Comparison of ENCODE assay signal across 1 cellular context in the genomic region with DNA sequence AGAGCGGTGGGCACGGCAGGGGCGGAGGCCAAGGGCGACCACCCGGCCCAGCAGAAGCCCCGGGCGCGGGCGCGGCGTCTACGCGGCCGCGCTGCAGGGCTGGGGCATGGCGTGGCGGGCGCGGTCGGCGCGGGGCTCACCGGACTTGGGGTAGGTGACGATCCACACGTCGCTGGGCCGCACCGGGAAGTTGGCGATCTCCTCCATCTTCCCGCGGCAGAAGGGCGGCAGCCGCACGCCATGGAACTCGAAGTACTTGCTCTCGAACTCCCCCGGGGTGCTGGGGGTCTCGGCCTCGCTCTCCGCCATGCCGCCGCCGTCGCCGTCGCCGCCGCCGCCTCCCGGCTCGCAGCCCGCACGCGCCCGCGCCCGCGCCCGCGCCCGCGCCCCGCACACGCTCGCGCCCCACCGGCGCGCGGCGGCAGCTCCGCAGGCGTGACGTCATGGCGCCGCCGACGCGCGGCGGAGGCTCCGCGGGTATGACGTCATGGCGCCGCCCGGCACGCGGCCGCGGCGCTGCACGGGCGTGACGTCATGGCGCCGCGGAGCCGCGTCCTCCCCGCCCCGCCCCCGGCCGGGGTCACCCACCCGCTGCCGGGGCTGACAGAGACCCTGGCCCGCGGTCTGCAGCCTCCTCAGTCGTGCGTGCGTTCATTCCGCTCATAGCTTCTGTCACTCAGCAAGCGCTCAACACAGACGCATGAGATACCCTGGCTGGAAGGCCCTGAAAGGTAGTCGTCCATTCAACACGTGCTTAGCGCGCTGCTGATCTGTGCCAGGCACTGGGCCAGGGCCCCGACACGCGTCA.
TF ChIP-seq lines count a peak whose summit lies in the region.

A gene with protein sequence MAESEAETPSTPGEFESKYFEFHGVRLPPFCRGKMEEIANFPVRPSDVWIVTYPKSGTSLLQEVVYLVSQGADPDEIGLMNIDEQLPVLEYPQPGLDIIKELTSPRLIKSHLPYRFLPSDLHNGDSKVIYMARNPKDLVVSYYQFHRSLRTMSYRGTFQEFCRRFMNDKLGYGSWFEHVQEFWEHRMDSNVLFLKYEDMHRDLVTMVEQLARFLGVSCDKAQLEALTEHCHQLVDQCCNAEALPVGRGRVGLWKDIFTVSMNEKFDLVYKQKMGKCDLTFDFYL (minus strand): TSS at position 440 of the 808 bp plus-strand sequence. CDS start 131 bp downstream, at position 309.

TF ChIP-seq in HepG2, 621 proteins besides CTCF, POLR2A, EP300 and RAD21:
- TF ChIP-seq, protein P1, sequence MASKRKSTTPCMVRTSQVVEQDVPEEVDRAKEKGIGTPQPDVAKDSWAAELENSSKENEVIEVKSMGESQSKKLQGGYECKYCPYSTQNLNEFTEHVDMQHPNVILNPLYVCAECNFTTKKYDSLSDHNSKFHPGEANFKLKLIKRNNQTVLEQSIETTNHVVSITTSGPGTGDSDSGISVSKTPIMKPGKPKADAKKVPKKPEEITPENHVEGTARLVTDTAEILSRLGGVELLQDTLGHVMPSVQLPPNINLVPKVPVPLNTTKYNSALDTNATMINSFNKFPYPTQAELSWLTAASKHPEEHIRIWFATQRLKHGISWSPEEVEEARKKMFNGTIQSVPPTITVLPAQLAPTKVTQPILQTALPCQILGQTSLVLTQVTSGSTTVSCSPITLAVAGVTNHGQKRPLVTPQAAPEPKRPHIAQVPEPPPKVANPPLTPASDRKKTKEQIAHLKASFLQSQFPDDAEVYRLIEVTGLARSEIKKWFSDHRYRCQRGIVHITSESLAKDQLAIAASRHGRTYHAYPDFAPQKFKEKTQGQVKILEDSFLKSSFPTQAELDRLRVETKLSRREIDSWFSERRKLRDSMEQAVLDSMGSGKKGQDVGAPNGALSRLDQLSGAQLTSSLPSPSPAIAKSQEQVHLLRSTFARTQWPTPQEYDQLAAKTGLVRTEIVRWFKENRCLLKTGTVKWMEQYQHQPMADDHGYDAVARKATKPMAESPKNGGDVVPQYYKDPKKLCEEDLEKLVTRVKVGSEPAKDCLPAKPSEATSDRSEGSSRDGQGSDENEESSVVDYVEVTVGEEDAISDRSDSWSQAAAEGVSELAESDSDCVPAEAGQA (IDR thresholded peaks at IDR 0.05; ENCODE audit: low read depth) = peak; percentile 20; the same call in 1 of the 2 replicates
- TF ChIP-seq, protein P1 (CRISPR knock-in tag; IDR thresholded peaks at IDR 0.05; ENCODE audit: borderline replicate concordance) = no peak
- TF ChIP-seq YEATS2 (CRISPR knock-in tag; IDR thresholded peaks at IDR 0.05; ENCODE audit: borderline replicate concordance) (no peak), ZFP36L1 (CRISPR knock-in tag; IDR thresholded peaks at IDR 0.05) (no peak), CREB1 (IDR thresholded peaks at IDR 0.05) (peak; percentile 95), CREB1 (CRISPR knock-in tag; IDR thresholded peaks at IDR 0.05) (no peak), STAG1 (CRISPR knock-in tag; IDR thresholded peaks at IDR 0.05) (no peak), ZNF878 (CRISPR knock-in tag; IDR thresholded peaks at IDR 0.05) (no peak), PAWR (CRISPR knock-in tag; IDR thresholded peaks at IDR 0.05; ENCODE audit: borderline replicate concordance) (no peak), RAD51 (IDR thresholded peaks at IDR 0.05; ENCODE audit: borderline replicate concordance) (no peak), HES4 (CRISPR knock-in tag; IDR thresholded peaks at IDR 0.05; ENCODE audit: borderline replicate concordance) (no peak), CHCHD3 (CRISPR knock-in tag; IDR thresholded peaks at IDR 0.05) (no peak), ARNT (IDR thresholded peaks at IDR 0.05) (no peak), KLF16 (CRISPR knock-in tag; IDR thresholded peaks at IDR 0.05) (no peak), ZNF550 (CRISPR knock-in tag; IDR thresholded peaks at IDR 0.05; ENCODE audit: borderline replicate concordance) (no peak), NONO (IDR thresholded peaks at IDR 0.05) (no peak), NONO (CRISPR knock-in tag; conservative IDR thresholded peaks at IDR 0.05) (no peak), HOXA3 (CRISPR knock-in tag; IDR thresholded peaks at IDR 0.05) (peak; percentile 59; the same call in 1 of the 2 replicates)
- TF ChIP-seq, protein P2, sequence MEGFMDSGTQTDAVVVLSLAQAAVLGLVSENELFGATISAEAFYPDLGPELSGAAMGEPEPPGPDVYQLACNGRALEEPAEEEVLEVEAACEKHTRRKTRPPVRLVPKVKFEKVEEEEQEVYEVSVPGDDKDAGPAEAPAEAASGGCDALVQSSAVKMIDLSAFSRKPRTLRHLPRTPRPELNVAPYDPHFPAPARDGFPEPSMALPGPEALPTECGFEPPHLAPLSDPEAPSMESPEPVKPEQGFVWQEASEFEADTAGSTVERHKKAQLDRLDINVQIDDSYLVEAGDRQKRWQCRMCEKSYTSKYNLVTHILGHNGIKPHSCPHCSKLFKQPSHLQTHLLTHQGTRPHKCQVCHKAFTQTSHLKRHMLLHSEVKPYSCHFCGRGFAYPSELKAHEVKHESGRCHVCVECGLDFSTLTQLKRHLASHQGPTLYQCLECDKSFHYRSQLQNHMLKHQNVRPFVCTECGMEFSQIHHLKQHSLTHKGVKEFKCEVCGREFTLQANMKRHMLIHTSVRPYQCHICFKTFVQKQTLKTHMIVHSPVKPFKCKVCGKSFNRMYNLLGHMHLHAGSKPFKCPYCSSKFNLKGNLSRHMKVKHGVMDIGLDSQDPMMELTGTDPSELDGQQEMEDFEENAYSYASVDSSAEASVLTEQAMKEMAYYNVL (CRISPR knock-in tag; IDR thresholded peaks at IDR 0.05; ENCODE audit: borderline replicate concordance) = no peak
- TF ChIP-seq, protein P3, sequence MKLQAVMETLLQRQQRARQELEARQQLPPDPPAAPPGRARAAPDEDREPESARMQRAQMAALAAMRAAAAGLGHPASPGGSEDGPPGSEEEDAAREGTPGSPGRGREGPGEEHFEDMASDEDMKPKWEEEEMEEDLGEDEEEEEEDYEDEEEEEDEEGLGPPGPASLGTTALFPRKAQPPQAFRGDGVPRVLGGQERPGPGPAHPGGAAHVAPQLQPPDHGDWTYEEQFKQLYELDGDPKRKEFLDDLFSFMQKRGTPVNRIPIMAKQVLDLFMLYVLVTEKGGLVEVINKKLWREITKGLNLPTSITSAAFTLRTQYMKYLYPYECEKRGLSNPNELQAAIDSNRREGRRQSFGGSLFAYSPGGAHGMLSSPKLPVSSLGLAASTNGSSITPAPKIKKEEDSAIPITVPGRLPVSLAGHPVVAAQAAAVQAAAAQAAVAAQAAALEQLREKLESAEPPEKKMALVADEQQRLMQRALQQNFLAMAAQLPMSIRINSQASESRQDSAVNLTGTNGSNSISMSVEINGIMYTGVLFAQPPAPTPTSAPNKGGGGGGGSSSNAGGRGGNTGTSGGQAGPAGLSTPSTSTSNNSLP (IDR thresholded peaks at IDR 0.05; ENCODE audit: low read depth, low read length) = no peak
- TF ChIP-seq, protein P4, sequence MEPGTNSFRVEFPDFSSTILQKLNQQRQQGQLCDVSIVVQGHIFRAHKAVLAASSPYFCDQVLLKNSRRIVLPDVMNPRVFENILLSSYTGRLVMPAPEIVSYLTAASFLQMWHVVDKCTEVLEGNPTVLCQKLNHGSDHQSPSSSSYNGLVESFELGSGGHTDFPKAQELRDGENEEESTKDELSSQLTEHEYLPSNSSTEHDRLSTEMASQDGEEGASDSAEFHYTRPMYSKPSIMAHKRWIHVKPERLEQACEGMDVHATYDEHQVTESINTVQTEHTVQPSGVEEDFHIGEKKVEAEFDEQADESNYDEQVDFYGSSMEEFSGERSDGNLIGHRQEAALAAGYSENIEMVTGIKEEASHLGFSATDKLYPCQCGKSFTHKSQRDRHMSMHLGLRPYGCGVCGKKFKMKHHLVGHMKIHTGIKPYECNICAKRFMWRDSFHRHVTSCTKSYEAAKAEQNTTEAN (CRISPR knock-in tag; conservative IDR thresholded peaks at IDR 0.05) = no peak
- TF ChIP-seq, protein P5, sequence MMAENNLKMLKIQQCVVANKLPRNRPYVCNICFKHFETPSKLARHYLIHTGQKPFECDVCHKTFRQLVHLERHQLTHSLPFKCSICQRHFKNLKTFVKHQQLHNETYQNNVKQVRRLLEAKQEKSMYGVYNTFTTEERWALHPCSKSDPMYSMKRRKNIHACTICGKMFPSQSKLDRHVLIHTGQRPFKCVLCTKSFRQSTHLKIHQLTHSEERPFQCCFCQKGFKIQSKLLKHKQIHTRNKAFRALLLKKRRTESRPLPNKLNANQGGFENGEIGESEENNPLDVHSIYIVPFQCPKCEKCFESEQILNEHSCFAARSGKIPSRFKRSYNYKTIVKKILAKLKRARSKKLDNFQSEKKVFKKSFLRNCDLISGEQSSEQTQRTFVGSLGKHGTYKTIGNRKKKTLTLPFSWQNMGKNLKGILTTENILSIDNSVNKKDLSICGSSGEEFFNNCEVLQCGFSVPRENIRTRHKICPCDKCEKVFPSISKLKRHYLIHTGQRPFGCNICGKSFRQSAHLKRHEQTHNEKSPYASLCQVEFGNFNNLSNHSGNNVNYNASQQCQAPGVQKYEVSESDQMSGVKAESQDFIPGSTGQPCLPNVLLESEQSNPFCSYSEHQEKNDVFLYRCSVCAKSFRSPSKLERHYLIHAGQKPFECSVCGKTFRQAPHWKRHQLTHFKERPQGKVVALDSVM (CRISPR knock-in tag; IDR thresholded peaks at IDR 0.05) = no peak
